21 cellular contexts compared by ENCODE assay signal in genomic region chr5:58938568-58939424, GRCh38.
"Had no signal": no experiment of that assay in that cellular context is flagged by ENCODE, and none has a peak within 500 bp of the region (broad histone marks: within the 10 kb centered on the region; RNA-seq: fewer than 3 reads in every experiment).

No MANE protein-coding gene starts in this region.

- H3K36me3 Mint-ChIP-seq: activated naive CD4-positive, alpha-beta T cell treated with anti-CD3 and anti-CD28 coated beads, Interleukin-2, amount 50 U/mL, for 24 hours; naive B cell had no signal

- H3K36me3 ChIP-seq: cardiac muscle cell, left lung, ovary, prostate gland, upper lobe of left lung had no signal

- DNase-seq: activated CD4-positive, alpha-beta T cell treated with anti-CD3 and anti-CD28 coated beads, Interleukin-2, amount 50 U/mL, for 4 hours; activated gamma-delta T cell treated with Interleukin-2 at 50 U/mL for 16 hours; anterior cingulate cortex; body of pancreas; cortex of kidney; kidney glomerular epithelial cell; left lung; naive B cell; ovary; stimulated activated CD4-positive, alpha-beta T cell treated with anti-CD3 and anti-CD28 coated beads, Interleukin-2, amount 100 ng/mL, for 48 hours; stimulated activated CD8-positive, alpha-beta memory T cell treated with anti-CD3 and anti-CD28 coated beads, Interleukin-4, amount 100 ng/mL, for 48 hours; stimulated activated naive CD4-positive, alpha-beta T cell; T-helper 9 cell; upper lobe of left lung had no signal

- H3K4me1 ChIP-seq: left lung, prostate gland, upper lobe of left lung had no signal

- H3K27me3 ChIP-seq: body of pancreas, cardiac muscle cell, left lung, ovary, upper lobe of left lung had no signal

- H3K4me3 ChIP-seq: body of pancreas, cardiac muscle cell, left lung, lung, ovary, prostate gland, upper lobe of left lung had no signal

- H3K27me3 Mint-ChIP-seq: activated naive CD4-positive, alpha-beta T cell treated with anti-CD3 and anti-CD28 coated beads, Interleukin-2, amount 50 U/mL, for 24 hours had no signal

- H3K27ac ChIP-seq: body of pancreas, cardiac muscle cell, epithelial cell of prostate, left lung, ovary, prostate gland, upper lobe of left lung had no signal

- H3K4me3 Mint-ChIP-seq: activated naive CD4-positive, alpha-beta T cell treated with anti-CD3 and anti-CD28 coated beads, Interleukin-2, amount 50 U/mL, for 24 hours; activated T-helper 1 cell treated with anti-CD3 and anti-CD28 coated beads, Interleukin-12 subunit alpha, Interleukin-12 subunit beta, Interleukin-2, Interleukin-4 antibody, amounts not matched to agents 30 ng/mL and 10 ng/mL and 1 ng/mL, durations not matched to agents 14 hours and 24 hours and 36 hours; naive B cell; WTC11 had no signal

- H3K4me1 Mint-ChIP-seq: naive B cell had no signal

- H3K9me3 Mint-ChIP-seq: activated naive CD4-positive, alpha-beta T cell treated with anti-CD3 and anti-CD28 coated beads, Interleukin-2, amount 50 U/mL, for 24 hours; activated T-helper 1 cell treated with anti-CD3 and anti-CD28 coated beads, Interleukin-12 subunit alpha, Interleukin-12 subunit beta, Interleukin-2, Interleukin-4 antibody, amounts not matched to agents 30 ng/mL and 10 ng/mL and 1 ng/mL, durations not matched to agents 14 hours and 24 hours and 36 hours had no signal

- H3K27ac Mint-ChIP-seq: activated naive CD4-positive, alpha-beta T cell treated with anti-CD3 and anti-CD28 coated beads, Interleukin-2, amount 50 U/mL, for 24 hours; activated T-helper 1 cell treated with anti-CD3 and anti-CD28 coated beads, Interleukin-12 subunit alpha, Interleukin-12 subunit beta, Interleukin-2, Interleukin-4 antibody, amounts not matched to agents 30 ng/mL and 10 ng/mL and 1 ng/mL, durations not matched to agents 14 hours and 24 hours and 36 hours; WTC11 had no signal

- ATAC-seq: body of pancreas, left lung, WTC11 had no signal
